In the genomic region with DNA sequence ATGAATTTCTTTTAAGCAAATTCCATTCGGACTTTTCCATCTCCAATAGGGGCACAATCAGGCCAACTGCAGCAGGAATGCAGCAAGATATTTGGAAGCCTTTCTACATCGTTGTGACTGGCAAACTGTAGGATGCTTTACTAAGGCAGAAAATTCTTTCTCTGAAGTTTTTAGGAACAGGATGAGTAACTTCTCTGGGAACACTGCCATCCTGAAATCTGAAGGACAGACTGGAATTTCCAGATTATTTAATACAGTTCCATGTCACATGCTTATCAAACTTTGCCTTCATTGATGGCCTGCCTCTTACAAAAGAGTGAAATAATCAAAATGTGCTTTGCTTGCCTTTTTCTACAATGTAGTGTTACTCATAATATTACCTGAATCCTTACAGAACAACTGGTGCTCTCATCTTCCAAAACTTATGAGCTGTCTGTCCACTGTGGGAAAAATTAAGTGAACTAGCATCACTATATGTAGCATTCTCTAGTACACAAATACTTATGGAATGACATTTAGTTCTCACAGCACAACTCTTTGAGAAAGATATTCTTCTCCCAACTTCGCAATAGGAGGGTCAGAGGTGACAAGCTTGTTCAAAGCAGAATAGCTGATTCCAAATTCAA, we compare ENCODE assay signal across 19 cellular contexts. TPM values are rescaled to one million over a fixed set of nuclear protein-coding genes. Genes with fewer than 3 reads are reported as not detected.
A peak's percentile ranks its signal among the peaks of the same experiment; 100 is the strongest.
DNase-seq lines count a peak whose midpoint lies in the region; ATAC-seq, FAIRE-seq and TF ChIP-seq lines count a peak whose summit lies in the region.
"Had no signal": no experiment of that assay in that cellular context is flagged by ENCODE, and none has a peak within 500 bp of the region (broad histone marks: within the 10 kb centered on the region; RNA-seq: fewer than 3 reads in every experiment).

No MANE protein-coding gene starts in this region.

- no peak overlapping the region for H3K9ac ChIP-seq in keratinocyte (ENCODE audit: control insufficient read depth, extremely low read depth, insufficient read depth, low read length)
- H3K9ac ChIP-seq: KMS-11 had no signal

- no peaks in the 10 kb centered on the region for H3K79me2 ChIP-seq in keratinocyte (ENCODE audit: control insufficient read depth, insufficient read depth, low read length)

- no peak for TF ChIP-seq POLR2A in transverse colon (IDR thresholded peaks at IDR 0.05)

- no peaks in the 10 kb centered on the region for H3K27me3 ChIP-seq in keratinocyte (ENCODE audit: control insufficient read depth, extremely low read depth, insufficient read depth, low read length)
- H3K27me3 ChIP-seq in transverse colon, result no peaks in the 10 kb centered on the region
- no peaks in the 10 kb centered on the region for H3K27me3 ChIP-seq in psoas muscle (ENCODE audit: insufficient read depth in 3 of 3, low read length in 2 of 3)

- intact Hi-C loops in transverse colon (cut with DNase I; ENCODE audit: low total_unique reads), result no loop called here
- intact Hi-C loops in psoas muscle (cut with DNase I), result no loop called here

- H3K9me3 ChIP-seq in keratinocyte (ENCODE audit: control insufficient read depth, low read depth, low read length), result no peaks in the 10 kb centered on the region
- H3K9me3 ChIP-seq in transverse colon, result no peaks in the 10 kb centered on the region
- H3K9me3 ChIP-seq in psoas muscle, result no peaks in the 10 kb centered on the region

- no peak for TF ChIP-seq EP300 in transverse colon (IDR thresholded peaks at IDR 0.05; ENCODE audit: low read depth)

- no peak overlapping the region for H3K4me3 ChIP-seq in astrocyte of the spinal cord (ENCODE audit: low read depth, low read length)
- no peak overlapping the region for H3K4me3 ChIP-seq in keratinocyte (ENCODE audit: control insufficient read depth in 2 of 3, extremely low read depth in 1 of 3, insufficient read depth in 2 of 3, low read depth in 1 of 3, low read length in 3 of 3)
- H3K4me3 ChIP-seq in transverse colon, result no peak overlapping the region
- H3K4me3 ChIP-seq in psoas muscle, result no peak overlapping the region
- H3K4me3 ChIP-seq: spleen had no signal

- FAIRE-seq in keratinocyte (lab: Jason Lieb, UNC), result peak; percentile 73
- FAIRE-seq: H1 had no signal

- TF ChIP-seq CTCF in astrocyte of the spinal cord (IDR thresholded peaks at IDR 0.05; ENCODE audit: low read depth, low read length) (no peak), keratinocyte (optimal IDR thresholded peaks at IDR 0.05 in 1 of 3, IDR thresholded peaks at IDR 0.05 in 1 of 3, conservative IDR thresholded peaks at IDR 0.05 in 1 of 3; ENCODE audit: extremely low read depth in 1 of 3, insufficient read depth in 2 of 3, low read length in 3 of 3) (no peak), transverse colon (IDR thresholded peaks at IDR 0.05) (no peak), psoas muscle (IDR thresholded peaks at IDR 0.05) (no peak)

- WGBS in transverse colon (ENCODE audit: low coverage in 1 of 2), 2 donors, result 50 to 60% methylated on average over 3 of the region's 3 CpGs
- 28 to 44% (median 33%) methylated on average over 3 of the region's 3 CpGs for WGBS in psoas muscle, 3 donors

- H3K36me3 ChIP-seq in keratinocyte (ENCODE audit: control insufficient read depth in 2 of 2, extremely low read depth in 1 of 2, insufficient read depth in 2 of 2, low read length in 2 of 2) (no peaks in the 10 kb centered on the region), transverse colon (no peaks in the 10 kb centered on the region), psoas muscle (ENCODE audit: insufficient read depth in 1 of 2, low read depth in 1 of 2) (no peaks in the 10 kb centered on the region)
- H3K36me3 ChIP-seq: spleen had no signal

- peaks cover 3% of the 10 kb centered on the region for H3K4me1 ChIP-seq in keratinocyte (ENCODE audit: control insufficient read depth, extremely low read depth, insufficient read depth, low read length)
- H3K4me1 ChIP-seq in transverse colon, result no peaks in the 10 kb centered on the region
- H3K4me1 ChIP-seq in psoas muscle, result no peaks in the 10 kb centered on the region
- H3K4me1 ChIP-seq: spleen had no signal

- H2AFZ ChIP-seq in keratinocyte (ENCODE audit: control insufficient read depth, low read length), result no peak overlapping the region

- H3K4me2 ChIP-seq in keratinocyte (ENCODE audit: control insufficient read depth, extremely low read depth, insufficient read depth, low read depth, low read length), result no peak overlapping the region
- H3K4me2 ChIP-seq: KMS-11 had no signal

- DNase-seq in AG08396 (ENCODE audit: low spot score) (peak; percentile 50), LHCN-M2 (ENCODE audit: low read depth) (peak; percentile 4), astrocyte of the spinal cord (ENCODE audit: low read depth, low spot score) (peak; percentile 20), keratinocyte (ENCODE audit: low read depth, low spot score) (peak; percentile 30), transverse colon (no peak), psoas muscle (no peak)
- DNase-seq in effector CD8-positive, alpha-beta T cell (lab: John Stamatoyannopoulos, UW), result no peak
- DNase-seq in activated CD4-positive, alpha-beta T cell treated with anti-CD3 and anti-CD28 coated beads for 48 hours, result no peak
- DNase-seq: activated CD4-positive, alpha-beta T cell treated with anti-CD3 and anti-CD28 coated beads for 4 hours; activated T-cell treated with anti-CD3 and anti-CD28 coated beads, Interleukin-2, amount 50 U/mL, for 4 hours; AML-193; dermis blood vessel endothelial cell; foreskin melanocyte; NCI-H1694; NCI-H69; nucleus accumbens; spleen had no signal

- dilution Hi-C loops in keratinocyte (cut with MboI; ENCODE audit: extremely low pct_ligation_motif_present, low sequenced_read_pairs), result no loop called here

- no peaks in the 10 kb centered on the region for H3K9me1 ChIP-seq in keratinocyte (ENCODE audit: control insufficient read depth, extremely low read depth, insufficient read depth, low read length)

- in situ Hi-C loops in astrocyte of the spinal cord (cut with HindIII; ENCODE audit: low sequenced_read_pairs) (no loop called here), transverse colon (cut with MboI; ENCODE audit: low pct_ligation_motif_present in 1 of 4, low pct_unique_long_range_greater_than_20kb in 1 of 4, low sequenced_read_pairs in 3 of 4) (no loop called here)

- H3K27ac ChIP-seq in keratinocyte (ENCODE audit: control insufficient read depth, insufficient read depth, low read length) (no peak overlapping the region), transverse colon (no peak overlapping the region), psoas muscle (no peak overlapping the region)
- H3K27ac ChIP-seq: KMS-11, spleen had no signal

- no peaks in the 10 kb centered on the region for H4K20me1 ChIP-seq in keratinocyte (ENCODE audit: control insufficient read depth, extremely low read depth, insufficient read depth, low read length)

- ATAC-seq in psoas muscle, result no peak
- ATAC-seq: activated T-cell treated with anti-CD3 and anti-CD28 coated beads, Interleukin-2, amount 50 U/mL, for 4 hours had no signal

RNA-seq across cellular contexts. Expression of gene MAP2, which starts 32.0 kb away (rescaled TPM):
- total RNA-seq in LHCN-M2 (2014; rRNA removed), result 0.06 and 0.23 TPM in 2 replicates
- polyA plus RNA-seq in LHCN-M2 (2012), result 0.64 TPM
- 11.9 to 27.1 TPM (median 16.2 TPM) in 3 replicates for polyA plus RNA-seq in keratinocyte
- polyA plus RNA-seq in keratinocyte (2011; ENCODE audit: low read depth), result 151 TPM
- 17.7 and 30.9 TPM in 2 replicates for polyA plus RNA-seq in keratinocyte (2011; cell fraction: cytosol; rRNA removed)
- 42.6 and 47.7 TPM in 2 replicates for polyA plus RNA-seq in keratinocyte (2011; cell fraction: nucleus; rRNA removed)
- polyA plus RNA-seq in keratinocyte (2012; ENCODE audit: low replicate concordance), result 16.6 and 82.0 TPM in 2 replicates
- 41.0 to 74.8 TPM (median 46.1 TPM) in 3 replicates for polyA minus RNA-seq in keratinocyte
- 19.8 TPM for polyA minus RNA-seq in keratinocyte (2011; cell fraction: cytosol; rRNA and poly(A)+ RNA removed)
- polyA minus RNA-seq in keratinocyte (2011; cell fraction: nucleus; rRNA and poly(A)+ RNA removed), result 53.9 and 89.6 TPM in 2 replicates
- total RNA-seq in transverse colon, result 1 to 10 TPM; 2.0 to 6.4 (median 2.7) TPM
- 1 to 10 TPM in 3 of 4 donors, under 1 TPM in 1; 0.81 to 6.5 (median 2.7) TPM for total RNA-seq in psoas muscle
- 1 to 10 TPM in 2 of 3 donors, under 1 TPM in 1; 0.72 to 1.8 (median 1.4) TPM for polyA plus RNA-seq in psoas muscle

Comparison
In these comparisons a context has a peak if more than half of its experiments do, and no peak if none do; other contexts are left out.
1. DNase-seq: peak in AG08396 (single experiment), LHCN-M2 (single experiment), astrocyte of the spinal cord (single experiment) and keratinocyte (single experiment); none in transverse colon (single experiment), effector CD8-positive, alpha-beta T cell (single experiment), activated CD4-positive, alpha-beta T cell treated with anti-CD3 and anti-CD28 coated beads for 48 hours (single experiment) and psoas muscle (0 of 2).